Comparison of ENCODE assay signal across 19 cellular contexts in genomic region chr13:95122063-95122462, GRCh38.
"Had no signal": no experiment of that assay in that cellular context is flagged by ENCODE, and none has a peak within 500 bp of the region (broad histone marks: within the 10 kb centered on the region; RNA-seq: fewer than 3 reads in every experiment).

No MANE protein-coding gene starts in this region.

- FAIRE-seq: islet of Langerhans had no signal

- H3K36me3 Mint-ChIP-seq: natural killer cell had no signal

- ATAC-seq: activated CD8-positive, alpha-beta T cell treated with anti-CD3 and anti-CD28 coated beads for 36 hours; natural killer cell; upper lobe of right lung had no signal

- DNase-seq: activated CD8-positive, alpha-beta memory T cell treated with anti-CD3 and anti-CD28 coated beads, Interleukin-2, amount 50 U/mL, for 4 hours; activated CD8-positive, alpha-beta T cell treated with anti-CD3 and anti-CD28 coated beads for 36 hours; activated naive CD4-positive, alpha-beta T cell treated with anti-CD3 and anti-CD28 coated beads, Interleukin-2, amount 50 U/mL, for 16 hours; anterior cingulate cortex; dermis blood vessel endothelial cell; esophagus squamous epithelium; foreskin keratinocyte; natural killer cell; occipital lobe; sigmoid colon; stimulated activated CD4-positive, alpha-beta T cell treated with anti-CD3 and anti-CD28 coated beads, Interleukin-4, amount 100 ng/mL, for 1 hour; stimulated activated CD8-positive, alpha-beta memory T cell treated with anti-CD3 and anti-CD28 coated beads, Interleukin-4, amount 100 ng/mL, for 48 hours; T1000; testis; upper lobe of right lung had no signal

- H3K4me3 ChIP-seq: breast epithelium, esophagus squamous epithelium, sigmoid colon, testis, upper lobe of right lung had no signal

- H3K4me1 ChIP-seq: breast epithelium, foreskin keratinocyte, sigmoid colon, testis, upper lobe of right lung had no signal

- H3K9me3 Mint-ChIP-seq: activated CD8-positive, alpha-beta T cell treated with anti-CD3 and anti-CD28 coated beads for 36 hours; natural killer cell; stimulated activated naive CD8-positive, alpha-beta T cell treated with anti-CD3 and anti-CD28 coated beads, Interleukin-15, Interleukin-2, amounts not matched to agents 100 ng/mL and 50 ng/mL, for 24 hours had no signal

- H3K27me3 ChIP-seq: breast epithelium, esophagus squamous epithelium, foreskin keratinocyte, sigmoid colon, testis, upper lobe of right lung had no signal

- H3K9me3 ChIP-seq: breast epithelium, esophagus squamous epithelium, sigmoid colon, testis, upper lobe of right lung had no signal

- H3K27ac ChIP-seq: breast epithelium, esophagus squamous epithelium, foreskin keratinocyte, sigmoid colon, testis, upper lobe of right lung, VCaP had no signal

- H3K4me3 Mint-ChIP-seq: activated CD8-positive, alpha-beta T cell treated with anti-CD3 and anti-CD28 coated beads for 36 hours; natural killer cell; stimulated activated naive CD8-positive, alpha-beta T cell treated with anti-CD3 and anti-CD28 coated beads, Interleukin-15, Interleukin-2, amounts not matched to agents 100 ng/mL and 50 ng/mL, for 24 hours had no signal

- H3K27ac Mint-ChIP-seq: activated CD8-positive, alpha-beta T cell treated with anti-CD3 and anti-CD28 coated beads for 36 hours; natural killer cell; stimulated activated naive CD8-positive, alpha-beta T cell treated with anti-CD3 and anti-CD28 coated beads, Interleukin-15, Interleukin-2, amounts not matched to agents 100 ng/mL and 50 ng/mL, for 24 hours had no signal

- H3K36me3 ChIP-seq: breast epithelium, esophagus squamous epithelium, sigmoid colon, upper lobe of right lung had no signal

- H3K27me3 Mint-ChIP-seq: activated CD8-positive, alpha-beta T cell treated with anti-CD3 and anti-CD28 coated beads for 36 hours; stimulated activated naive CD8-positive, alpha-beta T cell treated with anti-CD3 and anti-CD28 coated beads, Interleukin-15, Interleukin-2, amounts not matched to agents 100 ng/mL and 50 ng/mL, for 24 hours had no signal
